Comparison of ENCODE assay signal across 8 cellular contexts in genomic region chr13:110341445-110342247, GRCh38. TPM values are rescaled to one million over a fixed set of nuclear protein-coding genes. Genes with fewer than 3 reads are reported as not detected.
A peak's percentile ranks its signal among the peaks of the same experiment; 100 is the strongest.
DNase-seq lines count a peak whose midpoint lies in the region; ATAC-seq and TF ChIP-seq lines count a peak whose summit lies in the region.

No MANE protein-coding gene starts in this region.

- no peaks in the 10 kb centered on the region for H3K9me3 ChIP-seq in OCI-LY7 (ENCODE audit: low read length)
- H3K9me3 ChIP-seq in left ventricle myocardium inferior (replicated peaks): no peaks in the 10 kb centered on the region
- H3K9me3 ChIP-seq in subcutaneous abdominal adipose tissue (ENCODE audit: control insufficient read depth in 5 of 5, low read length in 5 of 5): no peaks in the 10 kb centered on the region

- H2AFZ ChIP-seq in OCI-LY7 (ENCODE audit: low read length): peak overlapping the region; percentile 66; the same call in 1 of the 2 replicates

- peak overlapping the region; percentile 41 for H3K4me2 ChIP-seq in OCI-LY7 (ENCODE audit: low read length)

- H3K79me2 ChIP-seq in OCI-LY7 (ENCODE audit: insufficient read depth, low read depth, low read length): no peaks in the 10 kb centered on the region

- POLR2A ChIA-PET in OCI-LY7 (lab: Charles Lee): no interaction called here

- ATAC-seq in activated naive CD8-positive, alpha-beta T cell treated with anti-CD3 and anti-CD28 coated beads, Interleukin-2, amount 50 U/mL, for 24 hours: no peak

- H3K9ac ChIP-seq in subcutaneous abdominal adipose tissue (ENCODE audit: low read length in 5 of 5): peak overlapping the region in 4 of 5 donors; percentile 36 to 69 (median 66)

- H3K4me1 ChIP-seq in OCI-LY7 (ENCODE audit: insufficient read depth, low read length, poor library complexity, severe bottlenecking) (peaks cover 12% of the 10 kb centered on the region), left ventricle myocardium inferior (peaks cover 78% of the 10 kb centered on the region), subcutaneous abdominal adipose tissue (ENCODE audit: control insufficient read depth in 5 of 5, insufficient read depth in 5 of 5, low read length in 5 of 5) (peaks cover 13 to 69% (median 61%) of the 10 kb centered on the region in 5 donors)

- no peaks in the 10 kb centered on the region for H3K27me3 ChIP-seq in left ventricle myocardium inferior (ENCODE audit: low read depth)
- no peaks in the 10 kb centered on the region for H3K27me3 ChIP-seq in subcutaneous abdominal adipose tissue (ENCODE audit: control insufficient read depth in 5 of 5, insufficient read depth in 4 of 5, low read length in 5 of 5)

- TF ChIP-seq CTCF in OCI-LY7 (conservative IDR thresholded peaks at IDR 0.05; ENCODE audit: low read length) (no peak), left ventricle myocardium inferior (IDR thresholded peaks at IDR 0.05; ENCODE audit: borderline replicate concordance) (no peak)

- H3K4me3 ChIP-seq in OCI-LY7 (ENCODE audit: low read depth, low read length, poor library complexity, severe bottlenecking) (no peak overlapping the region), left ventricle myocardium inferior (peak overlapping the region; percentile 41), subcutaneous abdominal adipose tissue (ENCODE audit: low read depth in 1 of 5, low read length in 5 of 5) (peak overlapping the region in 4 of 5 donors; percentile 15 to 48 (median 41))

- BruUV-seq in OCI-LY7 (replicated peaks; lab: Mats Ljungman, UMichigan): no TSS peak

- no peaks in the 10 kb centered on the region for H4K20me1 ChIP-seq in OCI-LY7 (ENCODE audit: insufficient read depth, low read length)

- peaks cover 3% of the 10 kb centered on the region for H3K9me3 Mint-ChIP-seq in activated naive CD8-positive, alpha-beta T cell treated with anti-CD3 and anti-CD28 coated beads for 36 hours
- no peaks in the 10 kb centered on the region for H3K9me3 Mint-ChIP-seq in activated naive CD8-positive, alpha-beta T cell treated with anti-CD3 and anti-CD28 coated beads, Interleukin-2, amount 50 U/mL, for 24 hours

- DNase-seq in activated naive CD8-positive, alpha-beta T cell treated with anti-CD3 and anti-CD28 coated beads for 36 hours: no peak
- no peak for DNase-seq in activated naive CD8-positive, alpha-beta T cell treated with anti-CD3 and anti-CD28 coated beads, Interleukin-2, amount 50 U/mL, for 24 hours
- DNase-seq in OCI-LY7 (ENCODE audit: low spot score) (peak; percentile 36), left ventricle myocardium inferior (no peak), NCI-H446 treated with DMSO at 0.1 percent for 48 hours (lab: John Stamatoyannopoulos, UW) (no peak), AG08396 (ENCODE audit: low spot score) (no peak)
- no peak for DNase-seq in stimulated activated CD4-positive, alpha-beta T cell treated with anti-CD3 and anti-CD28 coated beads, Interleukin-1b, Interleukin-23, amount 100 ng/mL, for 48 hours

- H3K4me3 Mint-ChIP-seq in activated naive CD8-positive, alpha-beta T cell treated with anti-CD3 and anti-CD28 coated beads for 36 hours: no peak overlapping the region
- H3K4me3 Mint-ChIP-seq in activated naive CD8-positive, alpha-beta T cell treated with anti-CD3 and anti-CD28 coated beads, Interleukin-2, amount 50 U/mL, for 24 hours: no peak overlapping the region

- H3K27me3 Mint-ChIP-seq in activated naive CD8-positive, alpha-beta T cell treated with anti-CD3 and anti-CD28 coated beads for 36 hours: peaks cover 27% of the 10 kb centered on the region
- peaks cover 32% of the 10 kb centered on the region for H3K27me3 Mint-ChIP-seq in activated naive CD8-positive, alpha-beta T cell treated with anti-CD3 and anti-CD28 coated beads, Interleukin-2, amount 50 U/mL, for 24 hours

- CTCF ChIA-PET in OCI-LY7 (lab: Charles Lee; ENCODE audit: unreplicated experiment): no interaction called here

- H3K27ac Mint-ChIP-seq in activated naive CD8-positive, alpha-beta T cell treated with anti-CD3 and anti-CD28 coated beads for 36 hours: peak overlapping the region; percentile 67
- no peak overlapping the region for H3K27ac Mint-ChIP-seq in activated naive CD8-positive, alpha-beta T cell treated with anti-CD3 and anti-CD28 coated beads, Interleukin-2, amount 50 U/mL, for 24 hours

- intact Hi-C loops in OCI-LY7 (cut with micrococcal nuclease; ENCODE audit: unreplicated experiment) (no loop called here), left ventricle myocardium inferior (cut with micrococcal nuclease) (no loop called here)

- H3K27ac ChIP-seq in OCI-LY7 (ENCODE audit: low read depth, low read length, poor library complexity, severe bottlenecking) (no peak overlapping the region), left ventricle myocardium inferior (replicated peaks) (peak overlapping the region; percentile 89), subcutaneous abdominal adipose tissue (ENCODE audit: low read depth, low read length) (peak overlapping the region; percentile 90)

- peaks cover 26% of the 10 kb centered on the region for H3K4me1 Mint-ChIP-seq in activated naive CD8-positive, alpha-beta T cell treated with anti-CD3 and anti-CD28 coated beads for 36 hours
- H3K4me1 Mint-ChIP-seq in activated naive CD8-positive, alpha-beta T cell treated with anti-CD3 and anti-CD28 coated beads, Interleukin-2, amount 50 U/mL, for 24 hours: peaks cover 30% of the 10 kb centered on the region

- no peaks in the 10 kb centered on the region for H3K9me2 ChIP-seq in OCI-LY7 (ENCODE audit: insufficient read depth, low read length)

- H3K36me3 Mint-ChIP-seq in activated naive CD8-positive, alpha-beta T cell treated with anti-CD3 and anti-CD28 coated beads for 36 hours: peaks cover 1% of the 10 kb centered on the region
- no peaks in the 10 kb centered on the region for H3K36me3 Mint-ChIP-seq in activated naive CD8-positive, alpha-beta T cell treated with anti-CD3 and anti-CD28 coated beads, Interleukin-2, amount 50 U/mL, for 24 hours (ENCODE audit: low read depth)

- no peaks in the 10 kb centered on the region for H3K36me3 ChIP-seq in OCI-LY7 (ENCODE audit: insufficient read depth, low read length)
- H3K36me3 ChIP-seq in left ventricle myocardium inferior: no peaks in the 10 kb centered on the region
- peaks cover 0 to 14% (median 8%) of the 10 kb centered on the region in 5 donors for H3K36me3 ChIP-seq in subcutaneous abdominal adipose tissue (ENCODE audit: control insufficient read depth in 5 of 5, insufficient read depth in 5 of 5, low read length in 5 of 5)

RNA-seq across cellular contexts. Expression of gene COL4A2, which starts 34.6 kb away (rescaled TPM):
- total RNA-seq in activated naive CD8-positive, alpha-beta T cell treated with anti-CD3 and anti-CD28 coated beads for 36 hours: not detected
- 2.5 TPM in 1 of 2 replicates, not detected in the other for total RNA-seq in OCI-LY7 (2014; rRNA removed; shearing (Covaris generic))
- 0.24 and 0.34 TPM in 2 replicates for total RNA-seq in OCI-LY7 (2022)
- 117 TPM for total RNA-seq in left ventricle myocardium inferior

RNA-seq across cellular contexts. Expression of gene COL4A1, which starts 34.7 kb away (rescaled TPM):
- not detected for total RNA-seq in activated naive CD8-positive, alpha-beta T cell treated with anti-CD3 and anti-CD28 coated beads for 36 hours
- total RNA-seq in OCI-LY7 (2014; rRNA removed; shearing (Covaris generic)): not detected in 2 replicates
- total RNA-seq in OCI-LY7 (2022): 0.06 and 0.39 TPM in 2 replicates
- 120 TPM for total RNA-seq in left ventricle myocardium inferior

Comparison
In these comparisons a context has a peak if more than half of its experiments do, and no peak if none do; other contexts are left out.
1. RNA of gene COL4A2, which starts 34.6 kb away (total RNA-seq): 117 TPM in left ventricle myocardium inferior (single experiment); 0.24 to 2.5 TPM in OCI-LY7 and not detected in activated naive CD8-positive, alpha-beta T cell treated with anti-CD3 and anti-CD28 coated beads for 36 hours; every median in the first group is over 10 times any median in the second.
2. RNA of gene COL4A1, which starts 34.7 kb away (total RNA-seq): 120 TPM in left ventricle myocardium inferior (single experiment); 0.06 to 0.39 TPM in OCI-LY7 and not detected in activated naive CD8-positive, alpha-beta T cell treated with anti-CD3 and anti-CD28 coated beads for 36 hours; every median in the first group is over 10 times any median in the second.